ENCODE assay signal across 13 cellular contexts in the genomic region with DNA sequence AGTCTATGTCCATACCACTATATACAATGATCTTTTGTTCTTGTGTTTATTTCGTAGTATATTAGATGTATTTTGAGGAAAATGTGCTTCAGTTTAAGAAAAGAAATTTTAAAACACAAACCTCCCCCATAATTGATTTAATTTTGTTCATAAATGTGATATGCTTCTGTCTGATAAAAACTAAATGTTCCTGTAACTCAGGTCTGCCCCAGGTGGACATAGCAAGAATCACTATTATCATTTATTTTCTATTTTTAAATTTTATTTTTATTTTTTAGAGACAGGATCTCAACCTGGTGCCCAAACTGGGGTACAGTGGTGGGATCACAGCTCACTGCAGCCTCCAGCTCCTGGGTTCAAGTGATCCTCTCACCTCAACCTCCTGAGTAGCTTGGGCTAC. TPM values are rescaled to one million over a fixed set of nuclear protein-coding genes. Genes with fewer than 3 reads are reported as not detected.
DNase-seq lines count a peak whose midpoint lies in the region; ATAC-seq and TF ChIP-seq lines count a peak whose summit lies in the region.
"Had no signal": no experiment of that assay in that cellular context is flagged by ENCODE, and none has a peak within 500 bp of the region (broad histone marks: within the 10 kb centered on the region; RNA-seq: fewer than 3 reads in every experiment).

No MANE protein-coding gene starts in this region.

- H3K36me3 ChIP-seq in brain microvascular endothelial cell (replicated peaks): no peaks in the 10 kb centered on the region

- H3K36me3 Mint-ChIP-seq in WTC11: no peaks in the 10 kb centered on the region
- H3K36me3 Mint-ChIP-seq: activated naive CD4-positive, alpha-beta T cell treated with anti-CD3 and anti-CD28 coated beads, Interleukin-2, amount 10 ng/mL, durations not matched to agents 7 days and 5 days had no signal

- no peaks in the 10 kb centered on the region for H3K27me3 Mint-ChIP-seq in WTC11 (ENCODE audit: low read depth)

- no peak overlapping the region for H3K4me3 Mint-ChIP-seq in WTC11
- H3K4me3 Mint-ChIP-seq: activated naive CD4-positive, alpha-beta T cell treated with anti-CD3 and anti-CD28 coated beads, Interleukin-2, amount 10 ng/mL, durations not matched to agents 7 days and 5 days had no signal

- ATAC-seq in WTC11 (no peak), left lobe of liver (no peak)

- in situ Hi-C loops in brain microvascular endothelial cell (cut with HindIII; ENCODE audit: low pct_ligation_motif_present, low sequenced_read_pairs): no loop called here

- H3K27ac ChIP-seq in brain microvascular endothelial cell: no peak overlapping the region
- H3K27ac ChIP-seq: transverse colon had no signal

- CTCF ChIA-PET in WTC11 (lab: Charles Lee): interaction anchor here (1.9 kb wide), 1 partner anchor 51 kb away, joined by 6 read pairs; no protein-coding TSS in a partner anchor

- POLR2A ChIA-PET in WTC11 (lab: Charles Lee): no interaction called here

- no peaks in the 10 kb centered on the region for H3K27me3 ChIP-seq in brain microvascular endothelial cell (replicated peaks)
- H3K27me3 ChIP-seq: transverse colon had no signal

- H3K4me1 Mint-ChIP-seq in WTC11: peaks cover 7% of the 10 kb centered on the region
- H3K4me1 Mint-ChIP-seq: activated naive CD4-positive, alpha-beta T cell treated with anti-CD3 and anti-CD28 coated beads, Interleukin-2, amount 10 ng/mL, durations not matched to agents 7 days and 5 days had no signal

- no peak overlapping the region for H3K27ac Mint-ChIP-seq in WTC11
- H3K27ac Mint-ChIP-seq: activated naive CD4-positive, alpha-beta T cell treated with anti-CD3 and anti-CD28 coated beads, Interleukin-2, amount 10 ng/mL, durations not matched to agents 7 days and 5 days had no signal

- no peaks in the 10 kb centered on the region for H3K9me3 Mint-ChIP-seq in WTC11
- H3K9me3 Mint-ChIP-seq: activated naive CD4-positive, alpha-beta T cell treated with anti-CD3 and anti-CD28 coated beads, Interleukin-2, amount 10 ng/mL, durations not matched to agents 7 days and 5 days had no signal

- H3K4me3 ChIP-seq in HFF-Myc (replicated peaks; ENCODE audit: low read depth, low read length) (no peak overlapping the region), brain microvascular endothelial cell (ENCODE audit: low read depth, low read length) (no peak overlapping the region)
- H3K4me3 ChIP-seq: transverse colon had no signal

- DNase-seq in AG09319 (ENCODE audit: extremely low read depth, low read depth) (no peak), HFF-Myc (ENCODE audit: extremely low read depth, low read depth) (no peak), brain microvascular endothelial cell (no peak), lung microvascular endothelial cell (ENCODE audit: low read depth in 2 of 2) (peak; percentile 15 to 29), WTC11 (ENCODE audit: low spot score) (no peak), left lobe of liver (ENCODE audit: low spot score) (no peak), activated T-cell treated with anti-CD3 and anti-CD28 coated beads for 4 hours (no peak), activated gamma-delta T cell treated with Interleukin-2 at 50 U/mL for 16 hours (no peak)
- DNase-seq: activated CD4-positive, alpha-beta T cell treated with anti-CD3 and anti-CD28 coated beads, Interleukin-2, amount 50 U/mL, for 4 hours; activated naive CD4-positive, alpha-beta T cell treated with anti-CD3 and anti-CD28 coated beads, Interleukin-2, amount 10 ng/mL, durations not matched to agents 7 days and 5 days; NCI-H1048; NCI-H69; transverse colon had no signal

- peak; percentile 29 for TF ChIP-seq CTCF in AG09319 (IDR thresholded peaks at IDR 0.05; ENCODE audit: low read depth, low read length)
- peak; percentile 7 for TF ChIP-seq CTCF in HFF-Myc (IDR thresholded peaks at IDR 0.05; ENCODE audit: low read depth, low read length, missing control alignments)
- TF ChIP-seq CTCF in brain microvascular endothelial cell (IDR thresholded peaks at IDR 0.05; ENCODE audit: low read depth, low read length, missing control alignments): peak; percentile 48
- no peak for TF ChIP-seq CTCF in WTC11 (IDR thresholded peaks at IDR 0.05)

TF ChIP-seq in WTC11, 78 proteins besides CTCF, POLR2A, EP300 and RAD21:
- TF ChIP-seq MYBL2 (CRISPR knock-in tag; IDR thresholded peaks at IDR 0.05) (no peak), AFF4 (CRISPR knock-in tag; IDR thresholded peaks at IDR 0.05; ENCODE audit: borderline replicate concordance) (no peak), IRF2 (CRISPR knock-in tag; IDR thresholded peaks at IDR 0.05; ENCODE audit: borderline replicate concordance, low read depth) (no peak), MLX (CRISPR knock-in tag; IDR thresholded peaks at IDR 0.05) (no peak), FOXP4 (CRISPR knock-in tag; IDR thresholded peaks at IDR 0.05) (no peak), GABPB1 (CRISPR knock-in tag; IDR thresholded peaks at IDR 0.05) (no peak)

RNA-seq across cellular contexts. Expression of gene BEND7, which starts 43.2 kb away (rescaled TPM):
- total RNA-seq in lung microvascular endothelial cell (5.0 and 7.1 TPM in 2 replicates), WTC11 (2021) (12.8 to 15.8 TPM (median 13.4 TPM) in 3 replicates), left lobe of liver (14.9 TPM)

Comparison
In these comparisons a context has a peak if more than half of its experiments do, and no peak if none do; other contexts are left out.
1. DNase-seq: peak in lung microvascular endothelial cell (2 of 2); none in AG09319 (single experiment), HFF-Myc (single experiment), brain microvascular endothelial cell (single experiment), WTC11 (single experiment), left lobe of liver (single experiment), activated T-cell treated with anti-CD3 and anti-CD28 coated beads for 4 hours (single experiment) and activated gamma-delta T cell treated with Interleukin-2 at 50 U/mL for 16 hours (single experiment).